Comparison of ENCODE assay signal across 8 cellular contexts in genomic region chr12:53492830-53493609, GRCh38. TPM values are rescaled to one million over a fixed set of nuclear protein-coding genes. Genes with fewer than 3 reads are reported as not detected.
DNase-seq lines count a peak whose midpoint lies in the region; ATAC-seq, FAIRE-seq and TF ChIP-seq lines count a peak whose summit lies in the region.

No MANE protein-coding gene starts in this region.

- TF ChIP-seq CTCF in A549 (IDR thresholded peaks at IDR 0.05) (no peak), cardiac fibroblast (IDR thresholded peaks at IDR 0.05; ENCODE audit: low read depth, low read length) (no peak), spleen (IDR thresholded peaks at IDR 0.05 in 8 of 11, conservative IDR thresholded peaks at IDR 0.05 in 3 of 11) (no peak)

- CTCF ChIA-PET in A549 (lab: Yijun Ruan, JAX) = interaction anchor here (0.7 to 8.4 kb wide), 9 partner anchors 10 to 454 kb away, joined by 3 to 53 read pairs (median 7); partner anchors contain the start of gene NPFF

- TF ChIP-seq RAD21 in A549 (conservative IDR thresholded peaks at IDR 0.05 in 1 of 2, IDR thresholded peaks at IDR 0.05 in 1 of 2) = no peak; a peak in 1 of 5 replicates

- H3K36me3 ChIP-seq in spleen = peaks cover 0 to 4% (median 0%) of the 10 kb centered on the region in 6 donors

- DNase-seq in A549 (ENCODE audit: low read depth in 1 of 2, low spot score in 1 of 2) (peak; percentile 72 to 92), NCI-H2196 (lab: John Stamatoyannopoulos, UW; ENCODE audit: unreplicated experiment) (peak; percentile 94), cardiac fibroblast (ENCODE audit: low read depth in 2 of 2) (peak; percentile 86 to 95), iris pigment epithelial cell (ENCODE audit: low read depth) (peak; percentile 81), spleen (peak; percentile 98)
- DNase-seq in activated CD4-positive, CD25-positive, alpha-beta regulatory T cell (lab: John Stamatoyannopoulos, UW) = peak; percentile 66 to 75 (median 68)

- POLR2A ChIA-PET in A549 (lab: Yijun Ruan, JAX) = interaction anchor here (0.6 to 3.4 kb wide), 5 partner anchors 8 to 168 kb away, joined by 3 to 21 read pairs (median 3); partner anchors contain the start of gene TARBP2

- 2% methylated on average over 30 of the region's 52 CpGs for WGBS in A549 (ENCODE audit: missing lambda C conversion rate)
- 1 to 2% (median 1%) methylated on average over 27 to 52 of the region's 52 CpGs for WGBS in spleen, 5 donors

- no peak for TF ChIP-seq EP300 in A549 (IDR thresholded peaks at IDR 0.05)

- TF ChIP-seq POLR2A in A549 (IDR thresholded peaks at IDR 0.05; ENCODE audit: low read length) = peak; percentile 85
- TF ChIP-seq POLR2A in spleen (IDR thresholded peaks at IDR 0.05) = peak in 1 of 3 donors; percentile 73

- H3K27ac ChIP-seq in A549 (peak overlapping the region; percentile 89 to 91), spleen (peak overlapping the region; percentile 60 to 88 (median 82))

- H3K27me3 ChIP-seq in spleen (replicated peaks in 1 of 7) = no peaks in the 10 kb centered on the region

- intact Hi-C loops in spleen (cut with DNase I; ENCODE audit: low total_unique reads) = no loop called here

- H3K4me1 ChIP-seq in A549 = peaks cover 48% of the 10 kb centered on the region
- H3K4me1 ChIP-seq in spleen = peaks cover 12 to 64% (median 35%) of the 10 kb centered on the region in 6 donors

- H3K4me2 ChIP-seq in A549 = peak overlapping the region; percentile 89

- no peaks in the 10 kb centered on the region for H3K9me3 ChIP-seq in A549
- no peaks in the 10 kb centered on the region for H3K9me3 ChIP-seq in spleen

- ATAC-seq in A549 (peak; percentile 80 to 84), GM18858 (IDR thresholded peaks at IDR 0.05; ENCODE audit: unreplicated experiment) (peak; percentile 82), HG03097 (IDR thresholded peaks at IDR 0.05; ENCODE audit: low FRiP score, unreplicated experiment) (peak; percentile 76)

- peak overlapping the region; percentile 60 for H3K4me3 ChIP-seq in A549
- H3K4me3 ChIP-seq in cardiac fibroblast (replicated peaks in 1 of 2; ENCODE audit: low read depth in 2 of 2, low read length in 2 of 2) = peak overlapping the region; percentile 40 to 56
- H3K4me3 ChIP-seq in spleen = peak overlapping the region; percentile 23 to 81 (median 56)

- no peak for FAIRE-seq in A549 (lab: Jason Lieb, UNC)

TF ChIP-seq in A549, 52 proteins besides CTCF, POLR2A, EP300 and RAD21:
- TF ChIP-seq PBX3 (IDR thresholded peaks at IDR 0.05) (peak; percentile 23; the same call in 1 of the 2 replicates), MAZ (IDR thresholded peaks at IDR 0.05; ENCODE audit: borderline replicate concordance, low read depth, low read length) (no peak), BCL3 (IDR thresholded peaks at IDR 0.05) (peak; percentile 43; the same call in 1 of the 3 replicates), MAX (IDR thresholded peaks at IDR 0.05) (peak; percentile 70), BHLHE40 (IDR thresholded peaks at IDR 0.05; ENCODE audit: low read depth, low read length) (peak; percentile 72), JUN (IDR thresholded peaks at IDR 0.05) (peak in 1 of 2 experiments; percentile 85; a peak in 3 of 5 replicates), HOXB13 (CRISPR knock-in tag; IDR thresholded peaks at IDR 0.05; ENCODE audit: low read depth) (no peak), PHF8 (IDR thresholded peaks at IDR 0.05; ENCODE audit: borderline replicate concordance, low read depth) (0 out of 2 replicates have a peak, but pooled peaks have one; percentile 22), USF2 (IDR thresholded peaks at IDR 0.05) (peak; percentile 94), POLR2AphosphoS2 (conservative IDR thresholded peaks at IDR 0.05; ENCODE audit: low read length) (no peak), FOXS1 (CRISPR knock-in tag; IDR thresholded peaks at IDR 0.05) (no peak)

RNA-seq across cellular contexts. Expression of gene MAP3K12, which starts 6.2 kb away (rescaled TPM):
- 21.9 and 30.6 TPM in 2 replicates for polyA plus RNA-seq in A549 (2011; rRNA removed)
- 20.1 and 23.0 TPM in 2 replicates for polyA plus RNA-seq in A549 (2012; cell fraction: cytosol; rRNA removed)
- polyA plus RNA-seq in A549 (2012; cell fraction: nucleus; rRNA removed) = 110 and 113 TPM in 2 replicates
- 14.0 to 18.7 TPM (median 16.1 TPM) in 3 replicates for polyA plus RNA-seq in A549 (2017; fragmentation: RNase III; extraction: RNeasy Plus Mini Kit Qiagen cat#74134 plus additional on column Dnase treatment)
- polyA minus RNA-seq in A549 (2011; rRNA and poly(A)+ RNA removed) = 29.2 and 40.6 TPM in 2 replicates
- total RNA-seq in spleen = 10 to 100 TPM; 13.6 to 27.4 (median 20.8) TPM
- 10 to 100 TPM in 2 of 3 donors, 1 to 10 TPM in 1; 8.0 to 13.7 (median 10.9) TPM for polyA plus RNA-seq in spleen

RNA-seq across cellular contexts. Expression of gene TARBP2, which starts 8.1 kb away (rescaled TPM):
- polyA plus RNA-seq in A549 (2011; rRNA removed) (41.5 and 51.2 TPM in 2 replicates), A549 (2017; fragmentation: RNase III; extraction: RNeasy Plus Mini Kit Qiagen cat#74134 plus additional on column Dnase treatment) (43.7 to 50.4 TPM (median 49.9 TPM) in 3 replicates), spleen (10 to 100 TPM; 29.0 to 57.1 (median 42.7) TPM)
- 91.9 and 106 TPM in 2 replicates for polyA plus RNA-seq in A549 (2012; cell fraction: cytosol; rRNA removed)
- 170 and 176 TPM in 2 replicates for polyA plus RNA-seq in A549 (2012; cell fraction: nucleus; rRNA removed)
- 39.4 and 49.2 TPM in 2 replicates for polyA minus RNA-seq in A549 (2011; rRNA and poly(A)+ RNA removed)
- total RNA-seq in spleen = 10 to 100 TPM; 25.9 to 43.7 (median 31.8) TPM

RNA-seq across cellular contexts. Expression of gene NPFF, which starts 14.3 kb away (rescaled TPM):
- polyA plus RNA-seq in A549 (2011; rRNA removed) (0.17 TPM in 1 of 2 replicates, not detected in the other), A549 (2017; fragmentation: RNase III; extraction: RNeasy Plus Mini Kit Qiagen cat#74134 plus additional on column Dnase treatment) (not detected in 3 replicates), spleen (1 to 10 TPM in 2 of 3 donors, under 1 TPM in 1; 0.49 to 2.0 (median 1.3) TPM)
- polyA plus RNA-seq in A549 (2012; cell fraction: cytosol; rRNA removed) = 0.26 and 0.46 TPM in 2 replicates
- 1.4 and 1.6 TPM in 2 replicates for polyA plus RNA-seq in A549 (2012; cell fraction: nucleus; rRNA removed)
- polyA minus RNA-seq in A549 (2011; rRNA and poly(A)+ RNA removed) = not detected in 2 replicates
- total RNA-seq in spleen = not detected

RNA-seq across cellular contexts. Expression of gene PCBP2, which starts 41.1 kb away (rescaled TPM):
- polyA plus RNA-seq in A549 (2011; rRNA removed) = 367 and 604 TPM in 2 replicates
- polyA plus RNA-seq in A549 (2012; cell fraction: cytosol; rRNA removed) = 705 and 750 TPM in 2 replicates
- 500 and 631 TPM in 2 replicates for polyA plus RNA-seq in A549 (2012; cell fraction: nucleus; rRNA removed)
- 546 to 553 TPM (median 551 TPM) in 3 replicates for polyA plus RNA-seq in A549 (2017; fragmentation: RNase III; extraction: RNeasy Plus Mini Kit Qiagen cat#74134 plus additional on column Dnase treatment)
- 1,540 and 1,566 TPM in 2 replicates for polyA minus RNA-seq in A549 (2011; rRNA and poly(A)+ RNA removed)
- total RNA-seq in spleen = 100 to 1,000 TPM; 547 to 779 (median 652) TPM
- 100 to 1,000 TPM; 449 to 459 (median 459) TPM for polyA plus RNA-seq in spleen

RNA-seq across cellular contexts. Expression of gene PRR13, which starts 51.5 kb away (rescaled TPM):
- polyA plus RNA-seq in A549 (2011; rRNA removed) (203 and 257 TPM in 2 replicates), A549 (2017; fragmentation: RNase III; extraction: RNeasy Plus Mini Kit Qiagen cat#74134 plus additional on column Dnase treatment) (210 to 248 TPM (median 221 TPM) in 3 replicates), spleen (100 to 1,000 TPM; 217 to 262 (median 223) TPM)
- polyA plus RNA-seq in A549 (2012; cell fraction: cytosol; rRNA removed) = 214 and 245 TPM in 2 replicates
- 99.6 and 118 TPM in 2 replicates for polyA plus RNA-seq in A549 (2012; cell fraction: nucleus; rRNA removed)
- polyA minus RNA-seq in A549 (2011; rRNA and poly(A)+ RNA removed) = 200 and 213 TPM in 2 replicates
- 100 to 1,000 TPM; 127 to 230 (median 197) TPM for total RNA-seq in spleen

Comparison
In these comparisons a context has a peak if more than half of its experiments do, and no peak if none do; other contexts are left out.
1. Peak in every context shown above with its lines: DNase-seq, ATAC-seq, H3K4me3 ChIP-seq and H3K27ac ChIP-seq.